Comparison of ENCODE assay signal across 23 cellular contexts in genomic region chr9:114355821-114356220, GRCh38. TPM values are rescaled to one million over a fixed set of nuclear protein-coding genes. Genes with fewer than 3 reads are reported as not detected.
A peak's percentile ranks its signal among the peaks of the same experiment; 100 is the strongest.
DNase-seq lines count a peak whose midpoint lies in the region; ATAC-seq, FAIRE-seq and TF ChIP-seq lines count a peak whose summit lies in the region.
"Had no signal": no experiment of that assay in that cellular context is flagged by ENCODE, and none has a peak within 500 bp of the region (broad histone marks: within the 10 kb centered on the region; RNA-seq: fewer than 3 reads in every experiment).

No MANE protein-coding gene starts in this region.

- no peak overlapping the region for H3K4me2 ChIP-seq in K562 (ENCODE audit: insufficient read depth, low read length)

- no peak overlapping the region for H3K4me3 ChIP-seq in K562

- no peaks in the 10 kb centered on the region for H3K9me1 ChIP-seq in K562 (ENCODE audit: control insufficient read depth, insufficient read depth, low read length)

- H3K27me3 Mint-ChIP-seq in activated T-cell treated with anti-CD3 and anti-CD28 coated beads, Interleukin-2, amount 50 U/mL, for 24 hours: no peaks in the 10 kb centered on the region
- no peaks in the 10 kb centered on the region for H3K27me3 Mint-ChIP-seq in CD14-positive monocyte (ENCODE audit: low read depth in 3 of 3)
- H3K27me3 Mint-ChIP-seq: CD8-positive, alpha-beta memory T cell had no signal

- H3K9me3 Mint-ChIP-seq in activated T-cell treated with anti-CD3 and anti-CD28 coated beads, Interleukin-2, amount 50 U/mL, for 24 hours: no peaks in the 10 kb centered on the region
- no peaks in the 10 kb centered on the region for H3K9me3 Mint-ChIP-seq in CD14-positive monocyte
- H3K9me3 Mint-ChIP-seq: CD8-positive, alpha-beta memory T cell had no signal

- no peak for TF ChIP-seq EP300 in K562 (IDR thresholded peaks at IDR 0.05; ENCODE audit: low read length)

- no peak for DNase-seq in activated T-cell treated with anti-CD3 and anti-CD28 coated beads, Interleukin-2, amount 50 U/mL, for 24 hours
- no peak for DNase-seq in activated T-cell treated with anti-CD3 and anti-CD28 coated beads, Interleukin-2, amount 50 U/mL, for 1 hour
- DNase-seq in CD14-positive monocyte (ENCODE audit: low spot score): peak; percentile 15
- DNase-seq in K562 (ENCODE audit: extremely low read depth in 1 of 4, low spot score in 3 of 4): no peak
- DNase-seq in posterior vena cava (ENCODE audit: low spot score): peak; percentile 72
- DNase-seq in GM19240 (ENCODE audit: insufficient read length, low spot score): no peak
- DNase-seq in DMS79 (lab: John Stamatoyannopoulos, UW): no peak
- DNase-seq: CD8-positive, alpha-beta memory T cell; DMS79 treated with DMSO at 0.1 percent for 48 hours; KBM-7; NCI-H1105 treated with DMSO at 0.1 percent for 48 hours; NCI-H187; NCI-H2107; NCI-H345; NCI-H524 treated with DMSO at 0.1 percent for 48 hours; PC-3; SIG-M5 had no signal

- no peak overlapping the region for H3K4me3 Mint-ChIP-seq in activated T-cell treated with anti-CD3 and anti-CD28 coated beads, Interleukin-2, amount 50 U/mL, for 24 hours
- no peak overlapping the region for H3K4me3 Mint-ChIP-seq in CD14-positive monocyte
- H3K4me3 Mint-ChIP-seq: CD8-positive, alpha-beta memory T cell had no signal

- no peaks in the 10 kb centered on the region for H3K4me1 ChIP-seq in K562 (replicated peaks in 1 of 2; ENCODE audit: control insufficient read depth in 2 of 2, insufficient read depth in 2 of 2, low read length in 2 of 2)

- ATAC-seq in K562 (no peak; the same call in 2 of the 3 replicates), GM18520 (IDR thresholded peaks at IDR 0.05; ENCODE audit: unreplicated experiment) (no peak)
- ATAC-seq: PC-3 had no signal

- peaks cover 51% of the 10 kb centered on the region for H3K4me1 Mint-ChIP-seq in activated T-cell treated with anti-CD3 and anti-CD28 coated beads, Interleukin-2, amount 50 U/mL, for 24 hours (ENCODE audit: low read depth)
- peaks cover 2% of the 10 kb centered on the region for H3K4me1 Mint-ChIP-seq in CD14-positive monocyte

- no peaks in the 10 kb centered on the region for H3K27me3 ChIP-seq in K562 (ENCODE audit: control insufficient read depth in 2 of 2, insufficient read depth in 2 of 2, low read length in 2 of 2)

- no peaks in the 10 kb centered on the region for H4K20me1 ChIP-seq in K562 (replicated peaks; ENCODE audit: control insufficient read depth, insufficient read depth, low read length)

- H2AFZ ChIP-seq in K562 (ENCODE audit: low read depth, low read length): no peak overlapping the region

- CTCF ChIA-PET in K562 (lab: Yijun Ruan, JAX; ENCODE audit: low intra/inter-chr PET ratio): no interaction called here

- peaks cover 92% of the 10 kb centered on the region for H3K36me3 Mint-ChIP-seq in activated T-cell treated with anti-CD3 and anti-CD28 coated beads, Interleukin-2, amount 50 U/mL, for 24 hours (ENCODE audit: low read depth)
- H3K36me3 Mint-ChIP-seq in CD14-positive monocyte: peaks cover 83 to 97% of the 10 kb centered on the region in 2 donors

- peak overlapping the region in 1 of 2 experiments; percentile 17; a peak in 1 of 4 replicates for H3K9ac ChIP-seq in K562 (ENCODE audit: insufficient read depth in 1 of 2, low read depth in 2 of 2, low read length in 2 of 2)

- no peak for TF ChIP-seq POLR2A in K562 (conservative IDR thresholded peaks at IDR 0.05)

- TF ChIP-seq CTCF in CD14-positive monocyte (IDR thresholded peaks at IDR 0.05) (no peak), K562 (IDR thresholded peaks at IDR 0.05 in 2 of 3, conservative IDR thresholded peaks at IDR 0.05 in 1 of 3; ENCODE audit: insufficient read depth in 2 of 3, low read depth in 1 of 3, low read length in 3 of 3) (no peak)

- H3K36me3 ChIP-seq in K562 (ENCODE audit: control insufficient read depth, insufficient read depth, low read length): peaks cover 10% of the 10 kb centered on the region; the same call in 2 of the 3 replicates

- no peak for TF ChIP-seq RAD21 in K562 (CRISPR knock-in tag; conservative IDR thresholded peaks at IDR 0.05 in 1 of 2, IDR thresholded peaks at IDR 0.05 in 1 of 2)

- no peak for FAIRE-seq in K562 (lab: Jason Lieb, UNC)
- FAIRE-seq: A204.1, D721Med, H54 had no signal

- no peaks in the 10 kb centered on the region for H3K79me2 ChIP-seq in K562 (ENCODE audit: control insufficient read depth, insufficient read depth, low read length)

- H3K27ac Mint-ChIP-seq in activated T-cell treated with anti-CD3 and anti-CD28 coated beads, Interleukin-2, amount 50 U/mL, for 24 hours: peak overlapping the region; percentile 85
- peak overlapping the region in 2 of 7 donors; percentile 10 to 74 for H3K27ac Mint-ChIP-seq in CD14-positive monocyte

- in situ Hi-C loops in K562 (cut with MboI): no loop called here

- POLR2A ChIA-PET in K562 (lab: Yijun Ruan, JAX): interaction anchor here (1.1 kb wide), 1 partner anchor 27 kb away, joined by 3 read pairs; no protein-coding TSS in a partner anchor

- no peaks in the 10 kb centered on the region for H3K9me3 ChIP-seq in K562 (replicated peaks; ENCODE audit: control insufficient read depth, insufficient read depth, low read depth, low read length)

- H3K27ac ChIP-seq in K562 (ENCODE audit: extremely low read depth, low read depth, low read length): no peak overlapping the region
- H3K27ac ChIP-seq: RWPE1 had no signal

- intact Hi-C loops in CD14-positive monocyte (cut with micrococcal nuclease) (no loop called here), K562 (cut with micrococcal nuclease) (no loop called here), posterior vena cava (cut with DNase I) (loop anchor here in 1 of 2 donors (5.0 kb wide), 1 partner anchor 549 kb away; no protein-coding TSS in a partner anchor)

- WGBS in K562 (ENCODE audit: insufficient coverage, low coverage, missing lambda C conversion rate): 82% methylated on average over 6 of the region's 6 CpGs

- BruUV-seq in K562 (replicated peaks; lab: Mats Ljungman, UMichigan): no TSS peak

RNA-seq across cellular contexts. Expression of gene ORM2, which starts 26.2 kb away (rescaled TPM):
- under 1 TPM in 1 of 2 donors, not detected in 1; 0.30 TPM for polyA plus RNA-seq in CD14-positive monocyte
- not detected in 2 replicates for total RNA-seq in K562 (2011; cell fraction: chromatin; rRNA removed; ENCODE audit: low replicate concordance)
- total RNA-seq in K562 (2011; cell fraction: nucleolus; rRNA removed): not detected in 2 replicates
- not detected in 2 replicates for total RNA-seq in K562 (2011; cell fraction: nucleoplasm; rRNA removed)
- total RNA-seq in K562 (2014; rRNA removed): not detected in 2 replicates
- total RNA-seq in K562 (2014; rRNA removed; fragmentation: Illumina TruSeq; extraction: Trizol): not detected in 2 replicates
- total RNA-seq in K562 (2015; rRNA removed; fragmentation: Illumina TruSeq; extraction: Trizol): not detected in 2 replicates
- 0.98 and 1.5 TPM in 2 replicates for total RNA-seq in K562 (2021)
- polyA plus RNA-seq in K562 (2011; rRNA removed): not detected in 2 replicates
- polyA plus RNA-seq in K562 (2011; cell fraction: cytosol; rRNA removed): not detected in 2 replicates
- not detected in 2 replicates for polyA plus RNA-seq in K562 (2011; cell fraction: nucleus; rRNA removed)
- not detected in 2 replicates for polyA plus RNA-seq in K562 (2012)
- polyA plus RNA-seq in K562 (2014; fragmentation: Illumina TruSeq; extraction: Trizol): not detected in 2 replicates
- polyA plus RNA-seq in K562 (2014; fragmentation: Nextera tagmentation; extraction: Ambion mirVana): not detected
- polyA plus RNA-seq in K562 (2014; rRNA removed): not detected in 2 replicates
- polyA minus RNA-seq in K562 (2011; rRNA and poly(A)+ RNA removed): not detected in 2 replicates
- 2.5 TPM in 1 of 2 replicates, not detected in the other for polyA minus RNA-seq in K562 (2011; cell fraction: cytosol; rRNA and poly(A)+ RNA removed)
- not detected in 2 replicates for polyA minus RNA-seq in K562 (2011; cell fraction: nucleus; rRNA and poly(A)+ RNA removed)
- not detected for total RNA-seq in posterior vena cava
- total RNA-seq: CD8-positive, alpha-beta memory T cell; PC-3 had no signal
- polyA plus RNA-seq: BJ; CD8-positive, alpha-beta memory T cell had no signal

RNA-seq across cellular contexts. Expression of gene AKNA, which starts 32.0 kb away (rescaled TPM):
- polyA plus RNA-seq in CD14-positive monocyte: 1 to 10 TPM; 3.3 to 7.3 TPM
- 30.2 and 45.5 TPM in 2 replicates for total RNA-seq in K562 (2011; cell fraction: chromatin; rRNA removed; ENCODE audit: low replicate concordance)
- total RNA-seq in K562 (2011; cell fraction: nucleolus; rRNA removed): 25.4 and 26.7 TPM in 2 replicates
- total RNA-seq in K562 (2011; cell fraction: nucleoplasm; rRNA removed): 26.6 and 27.0 TPM in 2 replicates
- total RNA-seq in K562 (2014; rRNA removed): 5.3 and 8.1 TPM in 2 replicates
- total RNA-seq in K562 (2014; rRNA removed; fragmentation: Illumina TruSeq; extraction: Trizol): 3.7 and 3.9 TPM in 2 replicates
- total RNA-seq in K562 (2015; rRNA removed; fragmentation: Illumina TruSeq; extraction: Trizol): 2.6 and 2.7 TPM in 2 replicates
- 16.9 and 20.5 TPM in 2 replicates for total RNA-seq in K562 (2021)
- polyA plus RNA-seq in K562 (2011; rRNA removed): 1.4 and 3.4 TPM in 2 replicates
- polyA plus RNA-seq in K562 (2011; cell fraction: cytosol; rRNA removed): 2.0 and 2.3 TPM in 2 replicates
- polyA plus RNA-seq in K562 (2011; cell fraction: nucleus; rRNA removed): 8.0 and 8.2 TPM in 2 replicates
- polyA plus RNA-seq in K562 (2012): 5.2 and 92.5 TPM in 2 replicates
- 11.1 and 14.0 TPM in 2 replicates for polyA plus RNA-seq in K562 (2014; fragmentation: Illumina TruSeq; extraction: Trizol)
- polyA plus RNA-seq in K562 (2014; fragmentation: Nextera tagmentation; extraction: Ambion mirVana): under 1 TPM; 0.29 to 0.37 TPM
- polyA plus RNA-seq in K562 (2014; rRNA removed): 6.5 and 6.7 TPM in 2 replicates
- 3.1 and 3.8 TPM in 2 replicates for polyA minus RNA-seq in K562 (2011; rRNA and poly(A)+ RNA removed)
- 1.9 and 4.6 TPM in 2 replicates for polyA minus RNA-seq in K562 (2011; cell fraction: cytosol; rRNA and poly(A)+ RNA removed)
- 6.1 and 8.6 TPM in 2 replicates for polyA minus RNA-seq in K562 (2011; cell fraction: nucleus; rRNA and poly(A)+ RNA removed)
- total RNA-seq in posterior vena cava: 10 to 100 TPM; 23.8 to 32.4 TPM

RNA-seq across cellular contexts. Expression of gene ORM1, which starts 32.9 kb away (rescaled TPM):
- polyA plus RNA-seq in CD14-positive monocyte (1 to 10 TPM; 2.2 to 2.8 TPM), K562 (2011; rRNA removed) (not detected in 2 replicates), K562 (2014; fragmentation: Illumina TruSeq; extraction: Trizol) (not detected in 2 replicates), K562 (2014; fragmentation: Nextera tagmentation; extraction: Ambion mirVana) (not detected), K562 (2014; rRNA removed) (not detected in 2 replicates)
- total RNA-seq in K562 (2011; cell fraction: chromatin; rRNA removed; ENCODE audit: low replicate concordance): not detected in 2 replicates
- total RNA-seq in K562 (2011; cell fraction: nucleolus; rRNA removed): not detected in 2 replicates
- total RNA-seq in K562 (2011; cell fraction: nucleoplasm; rRNA removed): not detected in 2 replicates
- total RNA-seq in K562 (2014; rRNA removed) (not detected in 2 replicates), K562 (2014; rRNA removed; fragmentation: Illumina TruSeq; extraction: Trizol) (not detected in 2 replicates), K562 (2015; rRNA removed; fragmentation: Illumina TruSeq; extraction: Trizol) (not detected in 2 replicates), K562 (2021) (2.9 and 3.4 TPM in 2 replicates), posterior vena cava (1 to 10 TPM in 1 of 2 donors, not detected in 1; 1.8 TPM)
- polyA plus RNA-seq in K562 (2011; cell fraction: cytosol; rRNA removed): not detected in 2 replicates
- polyA plus RNA-seq in K562 (2011; cell fraction: nucleus; rRNA removed): not detected in 2 replicates
- polyA plus RNA-seq in K562 (2012): not detected in 2 replicates
- not detected in 2 replicates for polyA minus RNA-seq in K562 (2011; rRNA and poly(A)+ RNA removed)
- polyA minus RNA-seq in K562 (2011; cell fraction: cytosol; rRNA and poly(A)+ RNA removed): not detected in 2 replicates
- not detected in 2 replicates for polyA minus RNA-seq in K562 (2011; cell fraction: nucleus; rRNA and poly(A)+ RNA removed)
- total RNA-seq: CD8-positive, alpha-beta memory T cell; PC-3 had no signal
- polyA plus RNA-seq: BJ; CD8-positive, alpha-beta memory T cell had no signal

Comparison
In these comparisons a context has a peak if more than half of its experiments do, and no peak if none do; other contexts are left out.
1. DNase-seq: peak in CD14-positive monocyte (single experiment) and posterior vena cava (single experiment); none in activated T-cell treated with anti-CD3 and anti-CD28 coated beads, Interleukin-2, amount 50 U/mL, for 24 hours (single experiment), activated T-cell treated with anti-CD3 and anti-CD28 coated beads, Interleukin-2, amount 50 U/mL, for 1 hour (single experiment), K562 (0 of 4), GM19240 (single experiment) and DMS79 (single experiment).